ENCODE assay signal across 18 cellular contexts in genomic region chr3:189317911-189318310, GRCh38.
"Had no signal": no experiment of that assay in that cellular context is flagged by ENCODE, and none has a peak within 500 bp of the region (broad histone marks: within the 10 kb centered on the region; RNA-seq: fewer than 3 reads in every experiment).

No MANE protein-coding gene starts in this region.

- DNase-seq: activated gamma-delta T cell treated with Interleukin-2 at 50 U/mL for 16 hours; amygdala; effector memory CD4-positive, alpha-beta T cell; heart left ventricle; left ventricle myocardium inferior; naive thymus-derived CD4-positive, alpha-beta T cell; right cardiac atrium; stimulated activated CD4-positive, alpha-beta T cell treated with anti-CD3 and anti-CD28 coated beads, Interleukin-2, amount 100 ng/mL, for 48 hours; stimulated activated naive CD8-positive, alpha-beta T cell treated with anti-CD3 and anti-CD28 coated beads, Interleukin-15, amount 100 ng/mL, for 72 hours; T-helper 1 cell had no signal

- H3K36me3 Mint-ChIP-seq: activated naive CD8-positive, alpha-beta T cell; neural progenitor cell had no signal

- H3K27me3 Mint-ChIP-seq: activated naive CD8-positive, alpha-beta T cell; dendritic cell treated with granulocyte-macrophage colony-stimulating factor and Interleukin-4, amounts not matched to agents 40 ng/mL and 50 ng/mL, for 4 days; naive thymus-derived CD4-positive, alpha-beta T cell; stimulated activated naive CD8-positive, alpha-beta T cell treated with anti-CD3 and anti-CD28 coated beads, Interleukin-15, amount 100 ng/mL, for 72 hours had no signal

- H2AFZ ChIP-seq: neural progenitor cell had no signal

- H3K4me1 ChIP-seq: heart left ventricle, left ventricle myocardium inferior, neural progenitor cell, prostate gland had no signal

- H3K9me3 Mint-ChIP-seq: dendritic cell treated with granulocyte-macrophage colony-stimulating factor and Interleukin-4, amounts not matched to agents 40 ng/mL and 50 ng/mL, for 4 days; neural progenitor cell had no signal

- H3K4me3 ChIP-seq: cardiac muscle cell, esophagus muscularis mucosa, gastroesophageal sphincter, heart left ventricle, left ventricle myocardium inferior, neural progenitor cell, prostate gland had no signal

- H3K27ac Mint-ChIP-seq: activated naive CD8-positive, alpha-beta T cell; dendritic cell treated with granulocyte-macrophage colony-stimulating factor and Interleukin-4, amounts not matched to agents 40 ng/mL and 50 ng/mL, for 4 days; neural progenitor cell; stimulated activated naive CD8-positive, alpha-beta T cell treated with anti-CD3 and anti-CD28 coated beads, Interleukin-15, amount 100 ng/mL, for 72 hours had no signal

- H3K27ac ChIP-seq: cardiac muscle cell, esophagus muscularis mucosa, gastroesophageal sphincter, heart left ventricle, left ventricle myocardium inferior, neural progenitor cell had no signal

- ATAC-seq: activated CD4-positive, CD25-positive, alpha-beta regulatory T cell treated with anti-CD3 and anti-CD28 coated beads, Interleukin-2, amount 50 U/mL, for 24 hours; gastroesophageal sphincter; heart left ventricle; naive thymus-derived CD4-positive, alpha-beta T cell; right cardiac atrium; stimulated activated naive CD8-positive, alpha-beta T cell treated with anti-CD3 and anti-CD28 coated beads, Interleukin-15, amount 100 ng/mL, for 72 hours had no signal

- H3K4me2 ChIP-seq: neural progenitor cell had no signal

- H3K9me3 ChIP-seq: esophagus muscularis mucosa, gastroesophageal sphincter, heart left ventricle, left ventricle myocardium inferior, prostate gland had no signal

- H3K4me1 Mint-ChIP-seq: neural progenitor cell had no signal

- H3K27me3 ChIP-seq: cardiac muscle cell, esophagus muscularis mucosa, gastroesophageal sphincter, heart left ventricle, neural progenitor cell had no signal

- H3K36me3 ChIP-seq: cardiac muscle cell, esophagus muscularis mucosa, gastroesophageal sphincter, heart left ventricle, left ventricle myocardium inferior, neural progenitor cell, prostate gland had no signal

- H3K4me3 Mint-ChIP-seq: activated naive CD8-positive, alpha-beta T cell; dendritic cell treated with granulocyte-macrophage colony-stimulating factor and Interleukin-4, amounts not matched to agents 40 ng/mL and 50 ng/mL, for 4 days; naive thymus-derived CD4-positive, alpha-beta T cell; neural progenitor cell; stimulated activated naive CD8-positive, alpha-beta T cell treated with anti-CD3 and anti-CD28 coated beads, Interleukin-15, amount 100 ng/mL, for 72 hours had no signal
